In the genomic region with DNA sequence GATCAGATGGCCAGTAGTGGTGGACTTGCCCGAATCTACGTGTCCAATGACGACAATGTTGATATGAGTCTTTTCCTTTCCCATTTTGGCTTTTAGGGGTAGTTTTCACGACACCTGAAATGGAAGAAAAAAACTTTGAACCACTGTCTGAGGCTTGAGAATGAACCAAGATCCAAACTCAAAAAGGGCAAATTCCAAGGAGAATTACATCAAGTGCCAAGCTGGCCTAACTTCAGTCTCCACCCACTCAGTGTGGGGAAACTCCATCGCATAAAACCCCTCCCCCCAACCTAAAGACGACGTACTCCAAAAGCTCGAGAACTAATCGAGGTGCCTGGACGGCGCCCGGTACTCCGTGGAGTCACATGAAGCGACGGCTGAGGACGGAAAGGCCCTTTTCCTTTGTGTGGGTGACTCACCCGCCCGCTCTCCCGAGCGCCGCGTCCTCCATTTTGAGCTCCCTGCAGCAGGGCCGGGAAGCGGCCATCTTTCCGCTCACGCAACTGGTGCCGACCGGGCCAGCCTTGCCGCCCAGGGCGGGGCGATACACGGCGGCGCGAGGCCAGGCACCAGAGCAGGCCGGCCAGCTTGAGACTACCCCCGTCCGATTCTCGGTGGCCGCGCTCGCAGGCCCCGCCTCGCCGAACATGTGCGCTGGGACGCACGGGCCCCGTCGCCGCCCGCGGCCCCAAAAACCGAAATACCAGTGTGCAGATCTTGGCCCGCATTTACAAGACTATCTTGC, we compare ENCODE assay signal across 8 cellular contexts. TPM values are rescaled to one million over a fixed set of nuclear protein-coding genes. Genes with fewer than 3 reads are reported as not detected.
A peak's percentile ranks its signal among the peaks of the same experiment; 100 is the strongest.
DNase-seq lines count a peak whose midpoint lies in the region; ATAC-seq and TF ChIP-seq lines count a peak whose summit lies in the region.

No MANE protein-coding gene starts in this region.

- H3K79me2 ChIP-seq in trophoblast cell (ENCODE audit: control insufficient read depth, insufficient read depth, low read length, poor library complexity), result peaks cover 14% of the 10 kb centered on the region

- H3K36me3 ChIP-seq in trophoblast cell (ENCODE audit: control insufficient read depth in 1 of 2, insufficient read depth in 2 of 2, low read length in 2 of 2) (peaks cover 19 to 36% of the 10 kb centered on the region in 2 experiments), thyroid gland (peaks cover 32 to 40% of the 10 kb centered on the region in 2 donors)

- peak overlapping the region; percentile 89 for H3K14ac ChIP-seq in trophoblast cell (ENCODE audit: low read length)

- H3K27ac ChIP-seq in trophoblast cell (ENCODE audit: low read depth, low read length) (peak overlapping the region; percentile 90), thyroid gland (peak overlapping the region; percentile 98 to 100 (median 99))

- no peak overlapping the region for H2BK12ac ChIP-seq in trophoblast cell (ENCODE audit: low read length)

- H3K4me1 ChIP-seq in trophoblast cell (ENCODE audit: control insufficient read depth in 1 of 2, insufficient read depth in 2 of 2, low read length in 2 of 2), result no peaks in the 10 kb centered on the region
- peaks cover 24 to 44% of the 10 kb centered on the region in 2 donors for H3K4me1 ChIP-seq in thyroid gland

- no peaks in the 10 kb centered on the region for H3K9me3 Mint-ChIP-seq in activated naive CD8-positive, alpha-beta T cell treated with anti-CD3 and anti-CD28 coated beads, Interleukin-2, amount 50 U/mL, for 24 hours

- H3K9ac ChIP-seq in trophoblast cell (ENCODE audit: low read length), result peak overlapping the region; percentile 95

- H2AFZ ChIP-seq in trophoblast cell (ENCODE audit: insufficient read depth, low read length, poor library complexity), result peak overlapping the region; percentile 12

- H3K4me2 ChIP-seq in trophoblast cell (ENCODE audit: low read length), result peak overlapping the region; percentile 60

- H3K4ac ChIP-seq in trophoblast cell (ENCODE audit: low read depth, low read length), result peak overlapping the region; percentile 95

- H3K23ac ChIP-seq in trophoblast cell (ENCODE audit: low read length), result no peak overlapping the region

- peak overlapping the region; percentile 97 for H3K4me3 Mint-ChIP-seq in activated naive CD8-positive, alpha-beta T cell treated with anti-CD3 and anti-CD28 coated beads, Interleukin-2, amount 50 U/mL, for 24 hours

- no CpG with 5 or more reads among the region's 55 CpGs for WGBS in trophoblast cell (ENCODE audit: extremely low coverage, insufficient coverage, insufficient read length)
- WGBS in thyroid gland, 2 donors, result 1% methylated on average over 14 to 48 of the region's 55 CpGs

- H3K27ac Mint-ChIP-seq in activated naive CD8-positive, alpha-beta T cell treated with anti-CD3 and anti-CD28 coated beads, Interleukin-2, amount 50 U/mL, for 24 hours, result peak overlapping the region; percentile 100

- TF ChIP-seq CTCF in thyroid gland (IDR thresholded peaks at IDR 0.05), result no peak

- peaks cover 74% of the 10 kb centered on the region for H3K4me1 Mint-ChIP-seq in activated naive CD8-positive, alpha-beta T cell treated with anti-CD3 and anti-CD28 coated beads, Interleukin-2, amount 50 U/mL, for 24 hours

- H4K8ac ChIP-seq in trophoblast cell (ENCODE audit: low read depth, low read length), result peak overlapping the region; percentile 72

- peak overlapping the region; percentile 76 for H3K18ac ChIP-seq in trophoblast cell (ENCODE audit: low read length)

- H3K79me1 ChIP-seq in trophoblast cell (ENCODE audit: low read length), result peaks cover 14% of the 10 kb centered on the region

- H3K27me3 Mint-ChIP-seq in activated naive CD8-positive, alpha-beta T cell treated with anti-CD3 and anti-CD28 coated beads, Interleukin-2, amount 50 U/mL, for 24 hours, result peaks cover 9% of the 10 kb centered on the region

- H3K4me3 ChIP-seq in trophoblast cell (ENCODE audit: low read depth, low read length) (peak overlapping the region; percentile 85), thyroid gland (replicated peaks in 1 of 3) (peak overlapping the region; percentile 85 to 97 (median 92))

- H2AK5ac ChIP-seq in trophoblast cell (ENCODE audit: low read length), result peak overlapping the region; percentile 11

- H4K12ac ChIP-seq in trophoblast cell (ENCODE audit: low read depth, low read length), result peak overlapping the region; percentile 72

- TF ChIP-seq POLR2A in thyroid gland (IDR thresholded peaks at IDR 0.05), result peak in 1 of 2 donors; percentile 34

- peak overlapping the region; percentile 93 for H4K91ac ChIP-seq in trophoblast cell (ENCODE audit: low read depth, low read length)

- peak; percentile 23 for ATAC-seq in activated naive CD8-positive, alpha-beta T cell treated with anti-CD3 and anti-CD28 coated beads, Interleukin-2, amount 50 U/mL, for 24 hours
- no peak for ATAC-seq in HG02973 (IDR thresholded peaks at IDR 0.05; ENCODE audit: unreplicated experiment)

- intact Hi-C loops in cardiac septum (cut with DNase I) (loop anchor here (2.0 to 5.0 kb wide), 3 partner anchors 47 to 133 kb away; partner anchors contain the start of genes MTO1 and SLC17A5), thyroid gland (cut with DNase I) (loop anchor here (5.0 to 10.0 kb wide), 3 partner anchors 55 to 132 kb away; partner anchors contain the start of gene SLC17A5)

- peak overlapping the region; percentile 70 for H2BK5ac ChIP-seq in trophoblast cell (ENCODE audit: low read depth, low read length, poor library complexity)

- H3K36me3 Mint-ChIP-seq in activated naive CD8-positive, alpha-beta T cell treated with anti-CD3 and anti-CD28 coated beads, Interleukin-2, amount 50 U/mL, for 24 hours (ENCODE audit: low read depth), result peaks cover 67% of the 10 kb centered on the region

- H3K9me3 ChIP-seq in trophoblast cell (ENCODE audit: insufficient read depth, low read depth, low read length) (no peaks in the 10 kb centered on the region), thyroid gland (no peaks in the 10 kb centered on the region)

- no peaks in the 10 kb centered on the region for H3K27me3 ChIP-seq in trophoblast cell (ENCODE audit: insufficient read depth, low read length)
- H3K27me3 ChIP-seq in thyroid gland, result no peaks in the 10 kb centered on the region

- DNase-seq in EL, result peak; percentile 70
- peak; percentile 28 for DNase-seq in HuH-7.5 (ENCODE audit: low spot score)
- DNase-seq in T follicular helper cell (ENCODE audit: low read depth), result peak; percentile 70
- DNase-seq in activated naive CD8-positive, alpha-beta T cell treated with anti-CD3 and anti-CD28 coated beads, Interleukin-2, amount 50 U/mL, for 24 hours, result peak; percentile 80
- peak; percentile 91 for DNase-seq in cardiac septum (ENCODE audit: low spot score)
- DNase-seq in trophoblast cell, result peak; percentile 83 to 85
- peak; percentile 70 to 75 for DNase-seq in thyroid gland

- peak overlapping the region; percentile 50 for H2BK120ac ChIP-seq in trophoblast cell (ENCODE audit: insufficient read depth, low read length, poor library complexity)

RNA-seq across cellular contexts. Expression of gene EEF1A1, which starts 0.7 kb away (rescaled TPM):
- total RNA-seq in cardiac septum (2,432 TPM), thyroid gland (over 10,000 TPM in 2 of 4 donors, 1,000 to 10,000 TPM in 2; 9,141 to 11,705 (median 10,644) TPM)
- polyA plus RNA-seq in trophoblast cell (2013), result 10,280 and 10,757 TPM in 2 replicates

RNA-seq across cellular contexts. Expression of gene MTO1, which starts 58.6 kb away (rescaled TPM):
- total RNA-seq in cardiac septum (20.7 TPM), thyroid gland (10 to 100 TPM; 29.4 to 46.4 (median 30.6) TPM)
- polyA plus RNA-seq in trophoblast cell (2013), result 11.3 and 11.5 TPM in 2 replicates

Comparison
In these comparisons a context has a peak if more than half of its experiments do, and no peak if none do; other contexts are left out.
1. DNase-seq: peak in every context shown above with its lines; median percentile 91 in cardiac septum; 84 in trophoblast cell; 80 in activated naive CD8-positive, alpha-beta T cell treated with anti-CD3 and anti-CD28 coated beads, Interleukin-2, amount 50 U/mL, for 24 hours; 72 in thyroid gland; 70 in EL; 70 in T follicular helper cell; 28 in HuH-7.5.